10 cellular contexts compared by ENCODE assay signal in genomic region chrX:41481264-41482109, GRCh38. TPM values are rescaled to one million over a fixed set of nuclear protein-coding genes. Genes with fewer than 3 reads are reported as not detected.
A peak's percentile ranks its signal among the peaks of the same experiment; 100 is the strongest.
DNase-seq lines count a peak whose midpoint lies in the region; ATAC-seq, FAIRE-seq and TF ChIP-seq lines count a peak whose summit lies in the region.
"Had no signal": no experiment of that assay in that cellular context is flagged by ENCODE, and none has a peak within 500 bp of the region (broad histone marks: within the 10 kb centered on the region; RNA-seq: fewer than 3 reads in every experiment).

No MANE protein-coding gene starts in this region.

- no peak for TF ChIP-seq POLR2A in erythroblast (IDR thresholded peaks at IDR 0.05; ENCODE audit: low read length)

- no peak for ATAC-seq in heart right ventricle
- ATAC-seq in Right ventricle myocardium inferior = no peak
- no peak for ATAC-seq in stimulated activated naive B cell treated with anti-CD40 and anti-IgM and Interleukin-4, amounts not matched to agents 10 μg/mL and 1 μg/mL and 100 μg/mL, for 72 hours (replicated peaks)
- no peak for ATAC-seq in pancreas

- H3K27ac Mint-ChIP-seq in type B pancreatic cell = no peak overlapping the region
- H3K27ac Mint-ChIP-seq in stimulated activated naive B cell treated with anti-CD40 and anti-IgM and Interleukin-4, amounts not matched to agents 10 μg/mL and 1 μg/mL and 100 μg/mL, for 72 hours = no peak overlapping the region
- H3K27ac Mint-ChIP-seq: memory B cell had no signal

- no peak for DNase-seq in heart right ventricle
- no peak for DNase-seq in Right ventricle myocardium inferior (ENCODE audit: missing footprints)
- DNase-seq in erythroblast (lab: John Stamatoyannopoulos, UW) = peak; percentile 29 to 53
- DNase-seq in type B pancreatic cell (ENCODE audit: extremely low spot score, unreplicated experiment) = no peak
- no peak for DNase-seq in stimulated activated naive B cell treated with anti-CD40 and anti-IgM and Interleukin-4, amounts not matched to agents 10 μg/mL and 1 μg/mL and 100 μg/mL, for 72 hours
- DNase-seq in pancreas = no peak
- DNase-seq in NCI-H2171 (lab: John Stamatoyannopoulos, UW) = no peak

- H3K36me3 Mint-ChIP-seq in type B pancreatic cell = no peaks in the 10 kb centered on the region
- peaks cover 0 to 2% of the 10 kb centered on the region in 2 donors for H3K36me3 Mint-ChIP-seq in stimulated activated naive B cell treated with anti-CD40 and anti-IgM and Interleukin-4, amounts not matched to agents 10 μg/mL and 1 μg/mL and 100 μg/mL, for 72 hours
- H3K36me3 Mint-ChIP-seq: memory B cell had no signal

- peaks cover 0 to 22% (median 0%) of the 10 kb centered on the region in 7 donors for H3K27me3 ChIP-seq in heart right ventricle
- no peaks in the 10 kb centered on the region for H3K27me3 ChIP-seq in OCI-LY1 (ENCODE audit: insufficient read depth, low read length)
- peaks cover 0 to 2% (median 0%) of the 10 kb centered on the region in 4 donors for H3K27me3 ChIP-seq in pancreas

- TF ChIP-seq CTCF in heart right ventricle (IDR thresholded peaks at IDR 0.05) = peak in 5 of 9 donors; percentile 14 to 47 (median 23)
- peak; percentile 58 for TF ChIP-seq CTCF in OCI-LY1 (IDR thresholded peaks at IDR 0.05; ENCODE audit: low read length)
- peak; percentile 59 for TF ChIP-seq CTCF in type B pancreatic cell (conservative IDR thresholded peaks at IDR 0.05)
- TF ChIP-seq CTCF in pancreas (IDR thresholded peaks at IDR 0.05) = no peak

- H4K20me1 ChIP-seq in OCI-LY1 (ENCODE audit: insufficient read depth, low read length) = no peaks in the 10 kb centered on the region

- H3K27me3 Mint-ChIP-seq in type B pancreatic cell = no peaks in the 10 kb centered on the region
- no peaks in the 10 kb centered on the region for H3K27me3 Mint-ChIP-seq in stimulated activated naive B cell treated with anti-CD40 and anti-IgM and Interleukin-4, amounts not matched to agents 10 μg/mL and 1 μg/mL and 100 μg/mL, for 72 hours
- H3K27me3 Mint-ChIP-seq: memory B cell had no signal

- FAIRE-seq in pancreas (lab: Jason Lieb, UNC) = no peak
- FAIRE-seq: G401.6 had no signal

- no peaks in the 10 kb centered on the region for H3K36me3 ChIP-seq in heart right ventricle
- no peaks in the 10 kb centered on the region for H3K36me3 ChIP-seq in OCI-LY1 (ENCODE audit: insufficient read depth, low read length)
- no peaks in the 10 kb centered on the region for H3K36me3 ChIP-seq in pancreas

- H3K9me3 Mint-ChIP-seq in type B pancreatic cell = no peaks in the 10 kb centered on the region
- peaks cover 2 to 4% of the 10 kb centered on the region in 2 donors for H3K9me3 Mint-ChIP-seq in stimulated activated naive B cell treated with anti-CD40 and anti-IgM and Interleukin-4, amounts not matched to agents 10 μg/mL and 1 μg/mL and 100 μg/mL, for 72 hours
- H3K9me3 Mint-ChIP-seq: memory B cell had no signal

- intact Hi-C loops in heart right ventricle (cut with DNase I) = no loop called here
- intact Hi-C loops in Right ventricle myocardium inferior (cut with DNase I) = no loop called here
- intact Hi-C loops in pancreas (cut with DNase I) = no loop called here

- H3K4me3 Mint-ChIP-seq in type B pancreatic cell = no peak overlapping the region
- no peak overlapping the region for H3K4me3 Mint-ChIP-seq in stimulated activated naive B cell treated with anti-CD40 and anti-IgM and Interleukin-4, amounts not matched to agents 10 μg/mL and 1 μg/mL and 100 μg/mL, for 72 hours
- H3K4me3 Mint-ChIP-seq: memory B cell had no signal

- 85 to 86% methylated on average over 5 to 6 of the region's 6 CpGs for WGBS in heart right ventricle, 2 donors
- WGBS in pancreas, 2 donors = 71 to 83% methylated on average over 6 of the region's 6 CpGs

- no peak overlapping the region for H3K4me2 ChIP-seq in OCI-LY1 (ENCODE audit: low read length)

- H3K9me2 ChIP-seq in OCI-LY1 (ENCODE audit: low read depth, low read length) = no peaks in the 10 kb centered on the region

- H3K27ac ChIP-seq in heart right ventricle (no peak overlapping the region), OCI-LY1 (ENCODE audit: low read depth, low read length, poor library complexity, severe bottlenecking) (no peak overlapping the region), pancreas (no peak overlapping the region)

- no peaks in the 10 kb centered on the region for H3K79me2 ChIP-seq in OCI-LY1 (ENCODE audit: insufficient read depth, low read length)

- H3F3A ChIP-seq in OCI-LY1 (ENCODE audit: insufficient read depth, low read length) = no peaks in the 10 kb centered on the region

- H3K9me3 ChIP-seq in heart right ventricle (peaks cover 0 to 5% (median 0%) of the 10 kb centered on the region in 11 donors), OCI-LY1 (ENCODE audit: low read length) (no peaks in the 10 kb centered on the region), pancreas (no peaks in the 10 kb centered on the region)

- H2AFZ ChIP-seq in OCI-LY1 (ENCODE audit: low read length) = no peak overlapping the region

- H3K4me3 ChIP-seq in heart right ventricle (no peak overlapping the region), OCI-LY1 (ENCODE audit: low read depth, low read length, poor library complexity, severe bottlenecking) (no peak overlapping the region), pancreas (no peak overlapping the region)

- no peaks in the 10 kb centered on the region for H3K4me1 ChIP-seq in heart right ventricle
- H3K4me1 ChIP-seq in OCI-LY1 (ENCODE audit: insufficient read depth, low read length, severe bottlenecking) = peaks cover 10% of the 10 kb centered on the region
- H3K4me1 ChIP-seq in pancreas = no peaks in the 10 kb centered on the region

- H3K9ac ChIP-seq in OCI-LY1 (ENCODE audit: low read length) = no peak overlapping the region

- H3K4me1 Mint-ChIP-seq in type B pancreatic cell (ENCODE audit: unreplicated experiment) = peaks cover 7% of the 10 kb centered on the region
- no peaks in the 10 kb centered on the region for H3K4me1 Mint-ChIP-seq in stimulated activated naive B cell treated with anti-CD40 and anti-IgM and Interleukin-4, amounts not matched to agents 10 μg/mL and 1 μg/mL and 100 μg/mL, for 72 hours
- H3K4me1 Mint-ChIP-seq: memory B cell had no signal

RNA-seq across cellular contexts. Expression of gene NYX, which starts 34.3 kb away (rescaled TPM):
- not detected for total RNA-seq in heart right ventricle
- polyA plus RNA-seq in heart right ventricle = not detected
- total RNA-seq in Right ventricle myocardium inferior = not detected
- total RNA-seq in type B pancreatic cell (ENCODE audit: low replicate concordance) = 0.17 TPM in 1 of 2 replicates, not detected in the other
- not detected for total RNA-seq in pancreas
- polyA plus RNA-seq in pancreas = not detected

Comparison
In these comparisons a context has a peak if more than half of its experiments do, and no peak if none do; other contexts are left out.
1. DNase-seq: peak in erythroblast (2 of 2); none in heart right ventricle (0 of 2), Right ventricle myocardium inferior (single experiment), type B pancreatic cell (single experiment), stimulated activated naive B cell treated with anti-CD40 and anti-IgM and Interleukin-4, amounts not matched to agents 10 μg/mL and 1 μg/mL and 100 μg/mL, for 72 hours (single experiment), pancreas (0 of 6) and NCI-H2171 (single experiment).
2. CTCF ChIP-seq: peak in heart right ventricle (5 of 9), OCI-LY1 (single experiment) and type B pancreatic cell (single experiment); none in pancreas (0 of 4).